Comparison of ENCODE assay signal across 23 cellular contexts in the genomic region with DNA sequence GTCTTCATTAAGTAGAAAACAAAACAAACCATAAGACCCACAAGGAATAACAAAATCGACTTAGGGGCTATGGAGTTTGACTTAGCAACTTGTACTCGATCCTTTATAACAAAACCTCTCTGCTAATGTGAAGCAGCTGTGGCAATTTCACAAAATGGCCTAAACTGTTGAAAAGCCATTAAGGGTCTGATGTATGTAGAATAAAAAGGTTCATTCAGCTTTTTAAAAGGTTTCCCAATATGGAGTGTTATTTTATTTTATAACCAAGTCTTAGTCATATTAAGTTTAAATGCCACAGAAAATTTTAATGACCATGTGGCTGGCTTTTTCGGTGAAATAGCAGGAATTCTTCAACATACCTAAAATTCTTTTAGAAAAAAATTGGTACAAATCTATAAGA.
"Had no signal": no experiment of that assay in that cellular context is flagged by ENCODE, and none has a peak within 500 bp of the region (broad histone marks: within the 10 kb centered on the region; RNA-seq: fewer than 3 reads in every experiment).

No MANE protein-coding gene starts in this region.

- DNase-seq: activated CD4-positive, alpha-beta memory T cell treated with anti-CD3 and anti-CD28 coated beads for 36 hours; activated CD8-positive, alpha-beta memory T cell treated with anti-CD3 and anti-CD28 coated beads, Interleukin-2, amount 10 ng/mL, durations not matched to agents 7 days and 5 days; activated naive CD4-positive, alpha-beta T cell; activated naive CD8-positive, alpha-beta T cell treated with anti-CD3 and anti-CD28 coated beads for 36 hours; activated T-cell treated with anti-CD3 and anti-CD28 coated beads, Interleukin-2, amount 50 U/mL, for 1 hour; amygdala; body of pancreas; caudate nucleus; effector memory CD8-positive, alpha-beta T cell; heart left ventricle; kidney; stimulated activated CD4-positive, alpha-beta T cell treated with anti-CD3 and anti-CD28 coated beads, Interleukin-12 subunit alpha, Interleukin-12 subunit beta, amount 100 ng/mL, for 4 hours; stimulated activated CD4-positive, alpha-beta T cell treated with anti-CD3 and anti-CD28 coated beads, Interleukin-1b, Interleukin-23, amount 100 ng/mL, for 48 hours; stimulated activated CD8-positive, alpha-beta memory T cell treated with anti-CD3 and anti-CD28 coated beads, Interleukin-4, amount 100 ng/mL, for 48 hours; stimulated activated naive CD4-positive, alpha-beta T cell treated with Interleukin-2 at 50 U/mL for 16 hours; substantia nigra; tibial artery had no signal

- H3K27me3 ChIP-seq: body of pancreas, gastroesophageal sphincter, heart left ventricle, tibial artery had no signal

- H3K36me3 Mint-ChIP-seq: activated CD4-positive, alpha-beta memory T cell treated with anti-CD3 and anti-CD28 coated beads for 36 hours; activated CD8-positive, alpha-beta memory T cell treated with anti-CD3 and anti-CD28 coated beads, Interleukin-2, amount 10 ng/mL, durations not matched to agents 7 days and 5 days; activated naive CD8-positive, alpha-beta T cell treated with anti-CD3 and anti-CD28 coated beads for 36 hours; natural killer cell treated with Interleukin-12 subunit alpha and Interleukin-12 subunit beta and Interleukin-15 and Interleukin-18, amount 100 ng/mL, for 72 hours had no signal

- H3K4me1 Mint-ChIP-seq: activated CD8-positive, alpha-beta memory T cell treated with anti-CD3 and anti-CD28 coated beads, Interleukin-2, amount 10 ng/mL, durations not matched to agents 7 days and 5 days; activated naive CD8-positive, alpha-beta T cell treated with anti-CD3 and anti-CD28 coated beads for 36 hours; activated T-helper 17 cell treated with anti-CD3 and anti-CD28 coated beads, Interleukin-2, amount 50 U/mL, for 72 hours had no signal

- H3K4me1 ChIP-seq: body of pancreas, gastroesophageal sphincter, heart left ventricle, tibial artery had no signal

- H3K9me3 Mint-ChIP-seq: activated CD4-positive, alpha-beta memory T cell treated with anti-CD3 and anti-CD28 coated beads for 36 hours; activated naive CD8-positive, alpha-beta T cell treated with anti-CD3 and anti-CD28 coated beads for 36 hours; activated T-helper 17 cell treated with anti-CD3 and anti-CD28 coated beads, Interleukin-2, amount 50 U/mL, for 72 hours; effector memory CD8-positive, alpha-beta T cell; natural killer cell treated with Interleukin-12 subunit alpha and Interleukin-12 subunit beta and Interleukin-15 and Interleukin-18, amount 100 ng/mL, for 72 hours had no signal

- H3K27me3 Mint-ChIP-seq: activated CD4-positive, alpha-beta memory T cell treated with anti-CD3 and anti-CD28 coated beads for 36 hours; activated CD8-positive, alpha-beta memory T cell treated with anti-CD3 and anti-CD28 coated beads, Interleukin-2, amount 10 ng/mL, durations not matched to agents 7 days and 5 days; activated naive CD8-positive, alpha-beta T cell treated with anti-CD3 and anti-CD28 coated beads for 36 hours; effector memory CD8-positive, alpha-beta T cell; natural killer cell treated with Interleukin-12 subunit alpha and Interleukin-12 subunit beta and Interleukin-15 and Interleukin-18, amount 100 ng/mL, for 72 hours had no signal

- H3K9me3 ChIP-seq: body of pancreas, gastroesophageal sphincter, heart left ventricle, tibial artery had no signal

- H3K27ac Mint-ChIP-seq: activated CD4-positive, alpha-beta memory T cell treated with anti-CD3 and anti-CD28 coated beads for 36 hours; activated CD8-positive, alpha-beta memory T cell treated with anti-CD3 and anti-CD28 coated beads, Interleukin-2, amount 10 ng/mL, durations not matched to agents 7 days and 5 days; activated naive CD8-positive, alpha-beta T cell treated with anti-CD3 and anti-CD28 coated beads for 36 hours; activated T-helper 17 cell treated with anti-CD3 and anti-CD28 coated beads, Interleukin-2, amount 50 U/mL, for 72 hours; effector memory CD8-positive, alpha-beta T cell; natural killer cell treated with Interleukin-12 subunit alpha and Interleukin-12 subunit beta and Interleukin-15 and Interleukin-18, amount 100 ng/mL, for 72 hours had no signal

- ATAC-seq: activated CD8-positive, alpha-beta memory T cell treated with anti-CD3 and anti-CD28 coated beads, Interleukin-2, amount 10 ng/mL, durations not matched to agents 7 days and 5 days; activated T-helper 17 cell treated with anti-CD3 and anti-CD28 coated beads, Interleukin-2, amount 50 U/mL, for 72 hours; body of pancreas; effector memory CD8-positive, alpha-beta T cell; gastroesophageal sphincter; heart left ventricle; left lobe of liver; natural killer cell treated with Interleukin-12 subunit alpha and Interleukin-12 subunit beta and Interleukin-15 and Interleukin-18, amount 100 ng/mL, for 72 hours; sciatic nerve had no signal

- H3K27ac ChIP-seq: body of pancreas, gastroesophageal sphincter, heart left ventricle, tibial artery had no signal

- H3K4me3 Mint-ChIP-seq: activated CD4-positive, alpha-beta memory T cell treated with anti-CD3 and anti-CD28 coated beads for 36 hours; activated CD8-positive, alpha-beta memory T cell treated with anti-CD3 and anti-CD28 coated beads, Interleukin-2, amount 10 ng/mL, durations not matched to agents 7 days and 5 days; activated naive CD8-positive, alpha-beta T cell treated with anti-CD3 and anti-CD28 coated beads for 36 hours; activated T-helper 17 cell treated with anti-CD3 and anti-CD28 coated beads, Interleukin-2, amount 50 U/mL, for 72 hours; effector memory CD8-positive, alpha-beta T cell; natural killer cell treated with Interleukin-12 subunit alpha and Interleukin-12 subunit beta and Interleukin-15 and Interleukin-18, amount 100 ng/mL, for 72 hours had no signal

- H3K4me3 ChIP-seq: body of pancreas, gastroesophageal sphincter, heart left ventricle, lung, tibial artery had no signal

- H3K36me3 ChIP-seq: gastroesophageal sphincter, heart left ventricle, tibial artery had no signal
